1 cellular context compared by ENCODE assay signal in the genomic region with DNA sequence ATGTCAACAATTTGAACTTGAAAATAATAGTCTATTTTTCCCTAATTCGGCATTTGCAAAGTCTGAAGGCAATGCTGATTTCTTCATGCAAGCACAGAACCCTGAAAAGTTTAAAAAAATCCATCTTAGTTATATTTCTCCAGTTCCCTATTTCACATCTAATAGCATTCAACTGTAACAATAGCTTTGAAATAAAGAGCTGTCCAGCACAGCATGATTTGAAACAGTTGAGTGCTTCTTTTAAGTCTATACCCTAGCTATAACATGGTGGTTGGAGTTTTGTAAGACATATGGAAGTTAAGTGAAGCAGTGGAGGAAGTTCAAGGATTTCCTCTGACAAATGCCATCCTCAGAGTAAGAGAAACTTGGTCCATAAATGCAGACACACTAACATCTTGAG.
TF ChIP-seq lines count a peak whose summit lies in the region.

No MANE protein-coding gene starts in this region.

TF ChIP-seq in GM23338, 12 proteins besides CTCF, POLR2A, EP300 and RAD21 (continued from another document):
- TF ChIP-seq, protein P1, sequence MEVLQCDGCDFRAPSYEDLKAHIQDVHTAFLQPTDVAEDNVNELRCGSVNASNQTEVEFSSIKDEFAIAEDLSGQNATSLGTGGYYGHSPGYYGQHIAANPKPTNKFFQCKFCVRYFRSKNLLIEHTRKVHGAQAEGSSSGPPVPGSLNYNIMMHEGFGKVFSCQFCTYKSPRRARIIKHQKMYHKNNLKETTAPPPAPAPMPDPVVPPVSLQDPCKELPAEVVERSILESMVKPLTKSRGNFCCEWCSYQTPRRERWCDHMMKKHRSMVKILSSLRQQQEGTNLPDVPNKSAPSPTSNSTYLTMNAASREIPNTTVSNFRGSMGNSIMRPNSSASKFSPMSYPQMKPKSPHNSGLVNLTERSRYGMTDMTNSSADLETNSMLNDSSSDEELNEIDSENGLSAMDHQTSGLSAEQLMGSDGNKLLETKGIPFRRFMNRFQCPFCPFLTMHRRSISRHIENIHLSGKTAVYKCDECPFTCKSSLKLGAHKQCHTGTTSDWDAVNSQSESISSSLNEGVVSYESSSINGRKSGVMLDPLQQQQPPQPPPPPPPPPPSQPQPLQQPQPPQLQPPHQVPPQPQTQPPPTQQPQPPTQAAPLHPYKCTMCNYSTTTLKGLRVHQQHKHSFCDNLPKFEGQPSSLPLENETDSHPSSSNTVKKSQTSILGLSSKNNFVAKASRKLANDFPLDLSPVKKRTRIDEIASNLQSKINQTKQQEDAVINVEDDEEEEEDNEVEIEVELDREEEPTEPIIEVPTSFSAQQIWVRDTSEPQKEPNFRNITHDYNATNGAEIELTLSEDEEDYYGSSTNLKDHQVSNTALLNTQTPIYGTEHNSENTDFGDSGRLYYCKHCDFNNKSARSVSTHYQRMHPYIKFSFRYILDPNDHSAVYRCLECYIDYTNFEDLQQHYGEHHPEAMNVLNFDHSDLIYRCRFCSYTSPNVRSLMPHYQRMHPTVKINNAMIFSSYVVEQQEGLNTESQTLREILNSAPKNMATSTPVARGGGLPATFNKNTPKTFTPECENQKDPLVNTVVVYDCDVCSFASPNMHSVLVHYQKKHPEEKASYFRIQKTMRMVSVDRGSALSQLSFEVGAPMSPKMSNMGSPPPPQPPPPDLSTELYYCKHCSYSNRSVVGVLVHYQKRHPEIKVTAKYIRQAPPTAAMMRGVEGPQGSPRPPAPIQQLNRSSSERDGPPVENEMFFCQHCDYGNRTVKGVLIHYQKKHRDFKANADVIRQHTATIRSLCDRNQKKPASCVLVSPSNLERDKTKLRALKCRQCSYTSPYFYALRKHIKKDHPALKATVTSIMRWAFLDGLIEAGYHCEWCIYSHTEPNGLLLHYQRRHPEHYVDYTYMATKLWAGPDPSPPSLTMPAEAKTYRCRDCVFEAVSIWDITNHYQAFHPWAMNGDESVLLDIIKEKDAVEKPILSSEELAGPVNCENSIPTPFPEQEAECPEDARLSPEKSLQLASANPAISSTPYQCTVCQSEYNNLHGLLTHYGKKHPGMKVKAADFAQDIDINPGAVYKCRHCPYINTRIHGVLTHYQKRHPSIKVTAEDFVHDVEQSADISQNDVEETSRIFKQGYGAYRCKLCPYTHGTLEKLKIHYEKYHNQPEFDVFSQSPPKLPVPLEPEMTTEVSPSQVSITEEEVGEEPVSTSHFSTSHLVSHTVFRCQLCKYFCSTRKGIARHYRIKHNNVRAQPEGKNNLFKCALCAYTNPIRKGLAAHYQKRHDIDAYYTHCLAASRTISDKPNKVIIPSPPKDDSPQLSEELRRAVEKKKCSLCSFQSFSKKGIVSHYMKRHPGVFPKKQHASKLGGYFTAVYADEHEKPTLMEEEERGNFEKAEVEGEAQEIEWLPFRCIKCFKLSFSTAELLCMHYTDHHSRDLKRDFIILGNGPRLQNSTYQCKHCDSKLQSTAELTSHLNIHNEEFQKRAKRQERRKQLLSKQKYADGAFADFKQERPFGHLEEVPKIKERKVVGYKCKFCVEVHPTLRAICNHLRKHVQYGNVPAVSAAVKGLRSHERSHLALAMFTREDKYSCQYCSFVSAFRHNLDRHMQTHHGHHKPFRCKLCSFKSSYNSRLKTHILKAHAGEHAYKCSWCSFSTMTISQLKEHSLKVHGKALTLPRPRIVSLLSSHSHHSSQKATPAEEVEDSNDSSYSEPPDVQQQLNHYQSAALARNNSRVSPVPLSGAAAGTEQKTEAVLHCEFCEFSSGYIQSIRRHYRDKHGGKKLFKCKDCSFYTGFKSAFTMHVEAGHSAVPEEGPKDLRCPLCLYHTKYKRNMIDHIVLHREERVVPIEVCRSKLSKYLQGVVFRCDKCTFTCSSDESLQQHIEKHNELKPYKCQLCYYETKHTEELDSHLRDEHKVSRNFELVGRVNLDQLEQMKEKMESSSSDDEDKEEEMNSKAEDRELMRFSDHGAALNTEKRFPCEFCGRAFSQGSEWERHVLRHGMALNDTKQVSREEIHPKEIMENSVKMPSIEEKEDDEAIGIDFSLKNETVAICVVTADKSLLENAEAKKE (CRISPR knock-in tag; IDR thresholded peaks at IDR 0.05): no peak
- TF ChIP-seq POLR2AphosphoS5 (IDR thresholded peaks at IDR 0.05; ENCODE audit: low read depth) (no peak), EZH2phosphoT487 (IDR thresholded peaks at IDR 0.05; ENCODE audit: unreplicated experiment) (no peak), ZNF331 (CRISPR knock-in tag; IDR thresholded peaks at IDR 0.05; ENCODE audit: low read depth) (no peak), STAT1 (IDR thresholded peaks at IDR 0.05; ENCODE audit: unreplicated experiment) (no peak), REST (IDR thresholded peaks at IDR 0.05; ENCODE audit: unreplicated experiment) (no peak)
